Comparison of ENCODE assay signal across 8 cellular contexts in genomic region chr3:50154840-50155490, GRCh38. TPM values are rescaled to one million over a fixed set of nuclear protein-coding genes. Genes with fewer than 3 reads are reported as not detected.
DNase-seq lines count a peak whose midpoint lies in the region; ATAC-seq and TF ChIP-seq lines count a peak whose summit lies in the region.

SEMA3F (plus strand) TSS chr3:50155324; CDS start chr3:50159623, 4,299 bp downstream.

- no peaks in the 10 kb centered on the region for H3K36me3 Mint-ChIP-seq in activated T-cell treated with anti-CD3 and anti-CD28 coated beads, Interleukin-2, amount 50 U/mL, for 4 hours (ENCODE audit: insufficient read depth)
- H3K36me3 Mint-ChIP-seq in naive thymus-derived CD8-positive, alpha-beta T cell = peaks cover 0 to 2% (median 0%) of the 10 kb centered on the region in 3 donors
- no peaks in the 10 kb centered on the region for H3K36me3 Mint-ChIP-seq in stimulated activated naive B cell treated with anti-CD40 and anti-IgM and Interleukin-4, amounts not matched to agents 10 μg/mL and 1 μg/mL and 100 μg/mL, for 72 hours

- peak within 1 kb of the TSS in 3 of 10 donors; percentile 43 to 74 (median 63) for H3K27ac Mint-ChIP-seq in naive thymus-derived CD8-positive, alpha-beta T cell
- peak within 1 kb of the TSS; percentile 48 for H3K27ac Mint-ChIP-seq in stimulated activated naive B cell treated with anti-CD40 and anti-IgM and Interleukin-4, amounts not matched to agents 10 μg/mL and 1 μg/mL and 100 μg/mL, for 72 hours

- H3K27me3 ChIP-seq in esophagus muscularis mucosa = peaks cover 0 to 8% (median 6%) of the 10 kb centered on the region in 4 donors

- TF ChIP-seq POLR2A in esophagus muscularis mucosa (IDR thresholded peaks at IDR 0.05; ENCODE audit: low read depth) = no peak

- H3K4me3 Mint-ChIP-seq in activated T-cell treated with anti-CD3 and anti-CD28 coated beads, Interleukin-2, amount 50 U/mL, for 4 hours = peak within 1 kb of the TSS; percentile 77
- peak within 1 kb of the TSS; percentile 73 to 90 (median 86) for H3K4me3 Mint-ChIP-seq in naive thymus-derived CD8-positive, alpha-beta T cell
- peak within 1 kb of the TSS; percentile 63 to 86 for H3K4me3 Mint-ChIP-seq in stimulated activated naive B cell treated with anti-CD40 and anti-IgM and Interleukin-4, amounts not matched to agents 10 μg/mL and 1 μg/mL and 100 μg/mL, for 72 hours

- POLR2A ChIA-PET in naive thymus-derived CD8-positive, alpha-beta T cell (lab: Charles Lee) = no interaction called here

- no peak for TF ChIP-seq EP300 in esophagus muscularis mucosa (IDR thresholded peaks at IDR 0.05)

- DNase-seq in DMS153 treated with DMSO at 0.1 percent for 48 hours (lab: John Stamatoyannopoulos, UW; ENCODE audit: unreplicated experiment) (peak; percentile 17), DMS153 (lab: John Stamatoyannopoulos, UW) (no peak), NCI-H774 (lab: John Stamatoyannopoulos, UW) (peak; percentile 17), esophagus muscularis mucosa (ENCODE audit: extremely low spot score) (no peak)
- peak; percentile 56 for DNase-seq in activated T-cell treated with anti-CD3 and anti-CD28 coated beads, Interleukin-2, amount 50 U/mL, for 4 hours
- peak; percentile 32 to 78 (median 62) for DNase-seq in naive thymus-derived CD8-positive, alpha-beta T cell
- DNase-seq in stimulated activated naive B cell treated with anti-CD40 and anti-IgM and Interleukin-4, amounts not matched to agents 10 μg/mL and 1 μg/mL and 100 μg/mL, for 72 hours = peak; percentile 45

- H3K27ac ChIP-seq in esophagus muscularis mucosa (replicated peaks in 1 of 4) = peak within 1 kb of the TSS; percentile 78 to 85 (median 79)

- peaks cover 8% of the 10 kb centered on the region for H3K4me1 Mint-ChIP-seq in activated T-cell treated with anti-CD3 and anti-CD28 coated beads, Interleukin-2, amount 50 U/mL, for 4 hours (ENCODE audit: low read depth)
- peaks cover 5 to 36% (median 12%) of the 10 kb centered on the region in 4 donors for H3K4me1 Mint-ChIP-seq in naive thymus-derived CD8-positive, alpha-beta T cell
- H3K4me1 Mint-ChIP-seq in stimulated activated naive B cell treated with anti-CD40 and anti-IgM and Interleukin-4, amounts not matched to agents 10 μg/mL and 1 μg/mL and 100 μg/mL, for 72 hours = peaks cover 12 to 18% of the 10 kb centered on the region in 2 donors

- H3K4me3 ChIP-seq in esophagus muscularis mucosa = peak within 1 kb of the TSS; percentile 59 to 78 (median 68)

- H3K36me3 ChIP-seq in esophagus muscularis mucosa = no peaks in the 10 kb centered on the region

- peak in 2 of 3 experiments; percentile 31 to 50 for TF ChIP-seq CTCF in esophagus muscularis mucosa (IDR thresholded peaks at IDR 0.05)

- H3K9me3 Mint-ChIP-seq in activated T-cell treated with anti-CD3 and anti-CD28 coated beads, Interleukin-2, amount 50 U/mL, for 4 hours = no peaks in the 10 kb centered on the region
- H3K9me3 Mint-ChIP-seq in naive thymus-derived CD8-positive, alpha-beta T cell = no peaks in the 10 kb centered on the region
- no peaks in the 10 kb centered on the region for H3K9me3 Mint-ChIP-seq in stimulated activated naive B cell treated with anti-CD40 and anti-IgM and Interleukin-4, amounts not matched to agents 10 μg/mL and 1 μg/mL and 100 μg/mL, for 72 hours

- H3K9me3 ChIP-seq in esophagus muscularis mucosa = no peaks in the 10 kb centered on the region

- peaks cover 19 to 59% (median 55%) of the 10 kb centered on the region in 4 donors for H3K4me1 ChIP-seq in esophagus muscularis mucosa

- H3K27me3 Mint-ChIP-seq in activated T-cell treated with anti-CD3 and anti-CD28 coated beads, Interleukin-2, amount 50 U/mL, for 4 hours (ENCODE audit: low read depth) = peaks cover 32% of the 10 kb centered on the region
- H3K27me3 Mint-ChIP-seq in naive thymus-derived CD8-positive, alpha-beta T cell = peaks cover 14 to 43% (median 34%) of the 10 kb centered on the region in 5 donors
- peaks cover 42 to 46% of the 10 kb centered on the region in 2 donors for H3K27me3 Mint-ChIP-seq in stimulated activated naive B cell treated with anti-CD40 and anti-IgM and Interleukin-4, amounts not matched to agents 10 μg/mL and 1 μg/mL and 100 μg/mL, for 72 hours

- intact Hi-C loops in esophagus muscularis mucosa (cut with DNase I) = loop anchor here (2.0 kb wide), 1 partner anchor 34 kb away; no protein-coding TSS in a partner anchor

- peak; percentile 87 for ATAC-seq in HG02759 (IDR thresholded peaks at IDR 0.05; ENCODE audit: unreplicated experiment)
- ATAC-seq in activated T-cell treated with anti-CD3 and anti-CD28 coated beads, Interleukin-2, amount 50 U/mL, for 4 hours = peak; percentile 92 to 93
- ATAC-seq in naive thymus-derived CD8-positive, alpha-beta T cell = peak; percentile 90 to 92
- peak; percentile 90 for ATAC-seq in stimulated activated naive B cell treated with anti-CD40 and anti-IgM and Interleukin-4, amounts not matched to agents 10 μg/mL and 1 μg/mL and 100 μg/mL, for 72 hours (replicated peaks)

- WGBS in esophagus muscularis mucosa = under 1% methylated on average over 30 of the region's 98 CpGs

RNA-seq across cellular contexts. Expression of gene SEMA3F, which starts in this region (rescaled TPM):
- total RNA-seq in activated T-cell treated with anti-CD3 and anti-CD28 coated beads, Interleukin-2, amount 50 U/mL, for 4 hours = under 1 TPM; 0.19 to 0.24 (median 0.23) TPM
- total RNA-seq in esophagus muscularis mucosa = 10 to 100 TPM; 11.9 to 46.5 (median 23.3) TPM
- total RNA-seq in naive thymus-derived CD8-positive, alpha-beta T cell = not detected
- not detected for polyA plus RNA-seq in naive thymus-derived CD8-positive, alpha-beta T cell

Comparison
In these comparisons a context has a peak if more than half of its experiments do, and no peak if none do; other contexts are left out.
1. RNA of gene SEMA3F (total RNA-seq): 11.9 to 46.5 TPM in esophagus muscularis mucosa; 0.19 to 0.24 TPM in activated T-cell treated with anti-CD3 and anti-CD28 coated beads, Interleukin-2, amount 50 U/mL, for 4 hours and not detected in naive thymus-derived CD8-positive, alpha-beta T cell; every median in the first group is over 10 times any median in the second.
2. DNase-seq: peak in DMS153 treated with DMSO at 0.1 percent for 48 hours (single experiment), NCI-H774 (single experiment) and stimulated activated naive B cell treated with anti-CD40 and anti-IgM and Interleukin-4, amounts not matched to agents 10 μg/mL and 1 μg/mL and 100 μg/mL, for 72 hours (single experiment); none in DMS153 (single experiment) and esophagus muscularis mucosa (single experiment).
3. Peak in DNase-seq and ATAC-seq in activated T-cell treated with anti-CD3 and anti-CD28 coated beads, Interleukin-2, amount 50 U/mL, for 4 hours; RNA of the gene not detected or under 1 TPM.
4. Peak in DNase-seq and ATAC-seq in naive thymus-derived CD8-positive, alpha-beta T cell; RNA of the gene not detected or under 1 TPM.
5. Peak in every context shown above with its lines, with median percentiles within 50 percentile points of each other: ATAC-seq and H3K4me3 Mint-ChIP-seq.